1 cellular context compared by ENCODE assay signal in genomic region chrX:95505721-95506120, GRCh38.
TF ChIP-seq lines count a peak whose summit lies in the region.

No MANE protein-coding gene starts in this region.

TF ChIP-seq in GM23338, 12 proteins besides CTCF, POLR2A, EP300 and RAD21 (continued from another document):
- TF ChIP-seq ZNF462 (CRISPR knock-in tag; IDR thresholded peaks at IDR 0.05) (no peak), STAT1 (IDR thresholded peaks at IDR 0.05; ENCODE audit: unreplicated experiment) (no peak)
